ENCODE assay signal across 1 cellular context in genomic region chr12:121326996-121327674, GRCh38.
TF ChIP-seq lines count a peak whose summit lies in the region.

No MANE protein-coding gene starts in this region.

TF ChIP-seq in H1, 55 proteins besides CTCF, POLR2A, EP300 and RAD21:
- TF ChIP-seq SP4 (IDR thresholded peaks at IDR 0.05; ENCODE audit: low read length) (no peak), USF2 (IDR thresholded peaks at IDR 0.05; ENCODE audit: low read length) (no peak), ATF3 (IDR thresholded peaks at IDR 0.05; ENCODE audit: insufficient read depth, low read depth, low read length) (no peak), RFX5 (IDR thresholded peaks at IDR 0.05; ENCODE audit: borderline replicate concordance, low read depth, low read length) (no peak), E2F6 (IDR thresholded peaks at IDR 0.05) (no peak), YY1 (IDR thresholded peaks at IDR 0.05; ENCODE audit: low read depth, low read length) (no peak), JUN (IDR thresholded peaks at IDR 0.05; ENCODE audit: low read depth, low read length) (no peak), RXRA (IDR thresholded peaks at IDR 0.05; ENCODE audit: insufficient read depth, low read depth, low read length) (no peak)
